18 cellular contexts compared by ENCODE assay signal in genomic region chr20:41889871-41890224, GRCh38.
DNase-seq lines count a peak whose midpoint lies in the region; TF ChIP-seq lines count a peak whose summit lies in the region.
"Had no signal": no experiment of that assay in that cellular context is flagged by ENCODE, and none has a peak within 500 bp of the region (broad histone marks: within the 10 kb centered on the region; RNA-seq: fewer than 3 reads in every experiment).

No MANE protein-coding gene starts in this region.

- peaks cover 0 to 2% of the 10 kb centered on the region in 2 experiments; a peak in 2 of 5 replicates for H3K9me3 Mint-ChIP-seq in H9

- TF ChIP-seq RAD21 in neural cell (conservative IDR thresholded peaks at IDR 0.05), result no peak

- H3K79me2 ChIP-seq in H9 (ENCODE audit: insufficient read depth, low read length) (no peaks in the 10 kb centered on the region; the same call in 1 of the 2 replicates), neural cell (replicated peaks; ENCODE audit: insufficient read depth, low read length) (no peaks in the 10 kb centered on the region)

- H2BK5ac ChIP-seq in H9 (ENCODE audit: insufficient read length, low read length), result no peak overlapping the region

- H4K91ac ChIP-seq in H9 (ENCODE audit: insufficient read length, low read depth, low read length), result no peak overlapping the region

- H4K8ac ChIP-seq in H9 (replicated peaks; ENCODE audit: insufficient read length, low read depth, low read length), result no peak overlapping the region

- no peak overlapping the region for H2BK15ac ChIP-seq in H9 (ENCODE audit: low read depth, low read length)

- H3T11ph ChIP-seq in H9 (ENCODE audit: low read length), result no peak overlapping the region

- H2BK120ac ChIP-seq in H9 (ENCODE audit: low read depth, low read length, poor library complexity, severe bottlenecking), result no peak overlapping the region

- H4K20me1 ChIP-seq in H9 (ENCODE audit: control insufficient read depth, insufficient read depth, insufficient read length) (no peaks in the 10 kb centered on the region), neural cell (ENCODE audit: insufficient read depth) (no peaks in the 10 kb centered on the region)

- H3K4me1 ChIP-seq in H9 (ENCODE audit: insufficient read depth, low read length), result peaks cover 8% of the 10 kb centered on the region
- H3K4me1 ChIP-seq in esophagus squamous epithelium, result peaks cover 0 to 46% (median 7%) of the 10 kb centered on the region in 3 donors
- H3K4me1 ChIP-seq: testis had no signal

- H2BK12ac ChIP-seq in H9 (ENCODE audit: insufficient read length, low read depth, low read length), result no peak overlapping the region

- H3K14ac ChIP-seq in H9 (ENCODE audit: insufficient read depth, low read length), result no peak overlapping the region

- no peak overlapping the region for H3K18ac ChIP-seq in H9 (ENCODE audit: insufficient read length, low read depth, low read length)

- no peaks in the 10 kb centered on the region for H3K79me1 ChIP-seq in H9 (ENCODE audit: insufficient read depth, low read depth, low read length, poor library complexity, severe bottlenecking)

- H3K27me3 Mint-ChIP-seq in H9 (ENCODE audit: low read depth), result no peaks in the 10 kb centered on the region

- H3K9me2 ChIP-seq in neural cell (ENCODE audit: insufficient read depth, low read length), result no peaks in the 10 kb centered on the region

- no peak overlapping the region for H3K23ac ChIP-seq in H9 (ENCODE audit: insufficient read length, low read depth, low read length)

- H2AFZ ChIP-seq in H9 (ENCODE audit: low read length) (no peak overlapping the region), neural cell (ENCODE audit: low read depth, low read length) (no peak overlapping the region)

- H3K27me3 ChIP-seq in H9 (ENCODE audit: insufficient read depth, low read length) (no peaks in the 10 kb centered on the region), esophagus squamous epithelium (no peaks in the 10 kb centered on the region), neural cell (ENCODE audit: insufficient read depth, low read depth, low read length) (no peaks in the 10 kb centered on the region)
- H3K27me3 ChIP-seq: neutrophil, testis had no signal

- no peak overlapping the region for H2AK5ac ChIP-seq in H9 (ENCODE audit: insufficient read length, low read length)

- no peak overlapping the region for H3K4me2 ChIP-seq in H9 (ENCODE audit: insufficient read depth, insufficient read length, low read length)
- no peak overlapping the region for H3K4me2 ChIP-seq in neural cell (ENCODE audit: low read length)

- no peaks in the 10 kb centered on the region for H3K36me3 ChIP-seq in esophagus squamous epithelium
- no peaks in the 10 kb centered on the region for H3K36me3 ChIP-seq in neural cell (ENCODE audit: insufficient read depth, low read length)
- H3K36me3 ChIP-seq: neutrophil had no signal

- H3K4me3 ChIP-seq in esophagus squamous epithelium (no peak overlapping the region), neural cell (ENCODE audit: low read length) (no peak overlapping the region)
- H3K4me3 ChIP-seq: testis had no signal

- no CpG with 5 or more reads among the region's 4 CpGs for WGBS in H9 (ENCODE audit: extremely low coverage, insufficient read length, low lambda C conversion rate)
- WGBS in esophagus squamous epithelium, 2 donors, result 16 to 29% methylated on average over 4 of the region's 4 CpGs

- peaks cover 23 to 35% of the 10 kb centered on the region in 2 experiments for H3K4me1 Mint-ChIP-seq in H9
- H3K4me1 Mint-ChIP-seq: stimulated activated memory B cell treated with anti-CD40 and anti-IgM and Interleukin-4, amounts not matched to agents 10 μg/mL and 1 μg/mL and 100 μg/mL, for 72 hours had no signal

- H3K27ac ChIP-seq in H9 (ENCODE audit: insufficient read length, low read depth, low read length) (no peak overlapping the region), esophagus squamous epithelium (peak overlapping the region in 3 of 4 donors; percentile 61 to 84 (median 68)), neural cell (ENCODE audit: low read length) (peak overlapping the region; percentile 2)
- H3K27ac ChIP-seq: C4-2B, neutrophil, testis had no signal

- intact Hi-C loops in esophagus squamous epithelium (cut with DNase I), result loop anchor here (10.0 kb wide), 1 partner anchor 1305 kb away; no protein-coding TSS in a partner anchor

- no peak for TF ChIP-seq POLR2A in esophagus squamous epithelium (IDR thresholded peaks at IDR 0.05)

- no peak overlapping the region for H3K9ac ChIP-seq in H9 (ENCODE audit: extremely low read depth, insufficient read length, low read length)
- no peak overlapping the region for H3K9ac ChIP-seq in neural cell (ENCODE audit: low read length)

- H3K27ac Mint-ChIP-seq in H9, result peak overlapping the region in 2 of 3 experiments; percentile 8 to 80; a peak in 3 of 7 replicates
- H3K27ac Mint-ChIP-seq: stimulated activated memory B cell treated with anti-CD40 and anti-IgM and Interleukin-4, amounts not matched to agents 10 μg/mL and 1 μg/mL and 100 μg/mL, for 72 hours had no signal

- H3K56ac ChIP-seq in H9 (ENCODE audit: insufficient read length, low read depth, low read length), result no peak overlapping the region

- H4K5ac ChIP-seq in H9 (ENCODE audit: insufficient read length, low read depth, low read length), result no peak overlapping the region

- H3K4ac ChIP-seq in H9 (ENCODE audit: low read depth, low read length), result no peak overlapping the region

- no peak overlapping the region for H2BK20ac ChIP-seq in H9 (ENCODE audit: low read depth, low read length, poor library complexity, severe bottlenecking)

- TF ChIP-seq EP300 in neural cell (conservative IDR thresholded peaks at IDR 0.05; ENCODE audit: poor library complexity, severe bottlenecking), result no peak

- no peak for TF ChIP-seq CTCF in H9 (conservative IDR thresholded peaks at IDR 0.05)
- TF ChIP-seq CTCF in esophagus squamous epithelium (IDR thresholded peaks at IDR 0.05), result no peak
- no peak for TF ChIP-seq CTCF in neural cell (IDR thresholded peaks at IDR 0.05; ENCODE audit: poor library complexity, severe bottlenecking)

- no peaks in the 10 kb centered on the region for H3K9me3 ChIP-seq in H9 (ENCODE audit: control insufficient read depth, low read depth, low read length)
- H3K9me3 ChIP-seq in esophagus squamous epithelium, result no peaks in the 10 kb centered on the region
- H3K9me3 ChIP-seq in neural cell (ENCODE audit: low read length), result no peaks in the 10 kb centered on the region
- H3K9me3 ChIP-seq: neutrophil, testis had no signal

- H3F3A ChIP-seq in neural cell (ENCODE audit: insufficient read depth, low read length, poor library complexity, severe bottlenecking), result no peaks in the 10 kb centered on the region

- DNase-seq in H9, result no peak
- DNase-seq in SW480 (ENCODE audit: low spot score), result peak; percentile 27
- no peak for DNase-seq in esophagus squamous epithelium (lab: John Stamatoyannopoulos, UW)
- no peak for DNase-seq in NCI-H1105 (lab: John Stamatoyannopoulos, UW)
- DNase-seq in stimulated activated CD4-positive, alpha-beta T cell treated with anti-CD3 and anti-CD28 coated beads, Interleukin-4, amount 100 ng/mL, for 4 hours, result no peak
- DNase-seq in activated naive CD4-positive, alpha-beta T cell treated with Interleukin-2 at 50 U/mL for 16 hours, result no peak
- DNase-seq in stimulated activated CD4-positive, alpha-beta T cell treated with anti-CD3 and anti-CD28 coated beads, Interleukin-15, amount 100 ng/mL, for 24 hours, result no peak
- DNase-seq: activated CD4-positive, alpha-beta T cell treated with anti-CD3 and anti-CD28 coated beads, Interleukin-2, amount 50 U/mL, for 1 hour; activated CD8-positive, alpha-beta memory T cell treated with anti-CD3 and anti-CD28 coated beads, Interleukin-2, amount 50 U/mL, for 48 hours; activated effector memory CD4-positive, alpha-beta T cell treated with anti-CD3 and anti-CD28 coated beads, Interleukin-2, amount 50 U/mL, for 16 hours; effector memory CD4-positive, alpha-beta T cell; KBM-7; NCI-H2029 had no signal

- H3K36me3 Mint-ChIP-seq in H9 (ENCODE audit: insufficient read depth in 1 of 3, low read depth in 3 of 3), result no peaks in the 10 kb centered on the region
- H3K36me3 Mint-ChIP-seq: stimulated activated memory B cell treated with anti-CD40 and anti-IgM and Interleukin-4, amounts not matched to agents 10 μg/mL and 1 μg/mL and 100 μg/mL, for 72 hours had no signal

- H3K4me3 Mint-ChIP-seq in H9, result no peak overlapping the region
- H3K4me3 Mint-ChIP-seq: stimulated activated memory B cell treated with anti-CD40 and anti-IgM and Interleukin-4, amounts not matched to agents 10 μg/mL and 1 μg/mL and 100 μg/mL, for 72 hours had no signal

- H3K23me2 ChIP-seq in H9 (ENCODE audit: insufficient read length, low read depth, low read length, poor library complexity, severe bottlenecking), result peaks cover 3% of the 10 kb centered on the region

TF ChIP-seq in neural cell, 6 proteins besides CTCF, POLR2A, EP300 and RAD21 (continues in another document):
- TF ChIP-seq MXI1 (conservative IDR thresholded peaks at IDR 0.05; ENCODE audit: poor library complexity, severe bottlenecking) (no peak), SMC3 (conservative IDR thresholded peaks at IDR 0.05; ENCODE audit: poor library complexity) (no peak), TAF1 (IDR thresholded peaks at IDR 0.05; ENCODE audit: low read depth) (no peak), EZH2 (IDR thresholded peaks at IDR 0.05; ENCODE audit: borderline replicate concordance, insufficient read depth, low read length, poor library complexity, severe bottlenecking) (no peak), POLR2AphosphoS5 (IDR thresholded peaks at IDR 0.05) (no peak)
